In genomic region chr6:2245954-2246863, GRCh38 we compare ENCODE assay signal across 8 cellular contexts. TPM values are rescaled to one million over a fixed set of nuclear protein-coding genes. Genes with fewer than 3 reads are reported as not detected.
A peak's percentile ranks its signal among the peaks of the same experiment; 100 is the strongest.
DNase-seq lines count a peak whose midpoint lies in the region; ATAC-seq and TF ChIP-seq lines count a peak whose summit lies in the region.

No MANE protein-coding gene starts in this region.

- peak overlapping the region; percentile 92 to 96 (median 93) for H3K4me3 Mint-ChIP-seq in immature natural killer cell

- H3K27ac ChIP-seq in brain microvascular endothelial cell (peak overlapping the region; percentile 64), smooth muscle cell (ENCODE audit: low read depth) (peak overlapping the region; percentile 54)

- in situ Hi-C loops in brain microvascular endothelial cell (cut with HindIII; ENCODE audit: low pct_ligation_motif_present, low sequenced_read_pairs) = no loop called here

- no peaks in the 10 kb centered on the region for H4K20me1 ChIP-seq in smooth muscle cell (ENCODE audit: low read depth)

- no peaks in the 10 kb centered on the region for H3K36me3 ChIP-seq in MG63
- H3K36me3 ChIP-seq in brain microvascular endothelial cell (replicated peaks) = no peaks in the 10 kb centered on the region
- no peaks in the 10 kb centered on the region for H3K36me3 ChIP-seq in smooth muscle cell (ENCODE audit: low read depth)

- DNase-seq in DMS53 treated with DMSO at 0.1 percent for 48 hours (lab: John Stamatoyannopoulos, UW; ENCODE audit: unreplicated experiment) = peak; percentile 94
- DNase-seq in MG63 = peak; percentile 46
- DNase-seq in SW480 (ENCODE audit: low spot score) = peak; percentile 84
- DNase-seq in brain microvascular endothelial cell = peak; percentile 8
- DNase-seq in immature natural killer cell = peak; percentile 28 to 45 (median 31)
- no peak for DNase-seq in smooth muscle cell (lab: John Stamatoyannopoulos, UW; ENCODE audit: unreplicated experiment)

- no peaks in the 10 kb centered on the region for H3K79me2 ChIP-seq in smooth muscle cell (ENCODE audit: low read depth)

- TF ChIP-seq CTCF in brain microvascular endothelial cell (IDR thresholded peaks at IDR 0.05; ENCODE audit: low read depth, low read length, missing control alignments) (no peak), smooth muscle cell (IDR thresholded peaks at IDR 0.05; ENCODE audit: borderline replicate concordance, insufficient read depth, poor library complexity, severe bottlenecking) (no peak)

- 22% methylated on average over 26 of the region's 26 CpGs for WGBS in smooth muscle cell (ENCODE audit: low lambda C conversion rate)

- peak overlapping the region; percentile 66 for H3K4me3 ChIP-seq in MG63
- peak overlapping the region; percentile 80 for H3K4me3 ChIP-seq in brain microvascular endothelial cell (ENCODE audit: low read depth, low read length)
- H3K4me3 ChIP-seq in smooth muscle cell = peak overlapping the region; percentile 86

- H3K9me3 ChIP-seq in MG63 (no peaks in the 10 kb centered on the region), smooth muscle cell (replicated peaks; ENCODE audit: low read depth) (no peaks in the 10 kb centered on the region)

- ATAC-seq in GM21723 (IDR thresholded peaks at IDR 0.05; ENCODE audit: unreplicated experiment) (peak; percentile 25), HG03521 (IDR thresholded peaks at IDR 0.05; ENCODE audit: unreplicated experiment) (no peak)

- peak overlapping the region; percentile 91 to 97 (median 96) for H3K27ac Mint-ChIP-seq in immature natural killer cell

- H3F3A ChIP-seq in smooth muscle cell (ENCODE audit: low read depth) = no peaks in the 10 kb centered on the region

- peak overlapping the region; percentile 93 for H3K4me2 ChIP-seq in smooth muscle cell

- peak overlapping the region; percentile 97 for H2AFZ ChIP-seq in smooth muscle cell (ENCODE audit: low read depth)

- H3K27me3 Mint-ChIP-seq in immature natural killer cell (ENCODE audit: low read depth in 3 of 3) = peaks cover 0 to 10% (median 6%) of the 10 kb centered on the region in 3 donors

- peaks cover 26 to 50% of the 10 kb centered on the region in 2 donors for H3K4me1 Mint-ChIP-seq in immature natural killer cell

- H3K4me1 ChIP-seq in smooth muscle cell (ENCODE audit: low read depth) = peaks cover 4% of the 10 kb centered on the region

- H3K9ac ChIP-seq in smooth muscle cell (ENCODE audit: low read depth) = peak overlapping the region; percentile 82

- H3K36me3 Mint-ChIP-seq in immature natural killer cell = peaks cover 3 to 16% (median 7%) of the 10 kb centered on the region in 3 donors

- H3K27me3 ChIP-seq in MG63 (no peaks in the 10 kb centered on the region), brain microvascular endothelial cell (replicated peaks) (no peaks in the 10 kb centered on the region), smooth muscle cell (ENCODE audit: low read depth) (no peaks in the 10 kb centered on the region)

- no peaks in the 10 kb centered on the region for H3K9me3 Mint-ChIP-seq in immature natural killer cell

RNA-seq across cellular contexts. Expression of gene GMDS, which starts 0.8 kb away (rescaled TPM):
- total RNA-seq in MG63 (2014; rRNA removed; shearing (Covaris generic); ENCODE audit: low replicate concordance) = 0.22 and 1.8 TPM in 2 replicates
- polyA plus RNA-seq in immature natural killer cell = 10 to 100 TPM; 14.1 to 25.4 (median 22.5) TPM
- total RNA-seq in smooth muscle cell = 3.2 and 3.7 TPM in 2 replicates
- polyA plus RNA-seq in smooth muscle cell = 8.5 and 9.7 TPM in 2 replicates
